ENCODE assay signal across 16 cellular contexts in the genomic region with DNA sequence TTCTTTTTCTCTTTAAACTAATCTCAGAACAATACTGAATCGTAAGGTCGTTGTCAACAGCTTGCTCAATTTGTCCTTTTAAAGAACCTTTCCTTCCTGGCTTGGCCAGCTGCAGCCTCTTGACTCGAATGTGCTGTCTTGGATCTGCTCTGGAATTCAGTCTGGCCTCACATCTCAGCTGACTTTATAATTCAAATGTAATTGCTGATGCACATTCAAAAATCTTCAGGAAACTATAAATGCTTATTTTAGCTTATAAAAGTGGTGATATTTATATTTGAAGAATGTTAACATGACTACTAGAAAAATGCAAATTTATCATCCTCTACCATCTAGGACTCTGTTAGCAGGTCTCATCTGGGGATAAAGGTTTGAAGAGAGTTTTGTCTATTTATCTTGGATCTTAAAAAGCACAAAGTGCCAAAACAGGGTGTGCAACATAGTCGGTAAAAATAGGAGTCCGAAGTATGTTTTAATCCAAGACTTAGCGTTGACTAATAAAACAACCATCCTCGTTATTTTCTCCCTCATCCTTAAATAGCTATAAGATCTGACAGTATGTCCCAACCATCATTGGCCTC.
DNase-seq lines count a peak whose midpoint lies in the region; ATAC-seq and TF ChIP-seq lines count a peak whose summit lies in the region.
"Had no signal": no experiment of that assay in that cellular context is flagged by ENCODE, and none has a peak within 500 bp of the region (broad histone marks: within the 10 kb centered on the region; RNA-seq: fewer than 3 reads in every experiment).

No MANE protein-coding gene starts in this region.

- H3K18ac ChIP-seq in trophoblast cell (ENCODE audit: low read length): no peak overlapping the region

- no peak overlapping the region for H3K4me2 ChIP-seq in trophoblast cell (ENCODE audit: low read length)

- H2BK5ac ChIP-seq in trophoblast cell (ENCODE audit: low read depth, low read length, poor library complexity): no peak overlapping the region

- H3K9me3 ChIP-seq in breast epithelium (no peaks in the 10 kb centered on the region), gastroesophageal sphincter (no peaks in the 10 kb centered on the region), trophoblast cell (ENCODE audit: insufficient read depth, low read depth, low read length) (no peaks in the 10 kb centered on the region), vagina (no peaks in the 10 kb centered on the region)
- H3K9me3 ChIP-seq: HAP-1 had no signal

- H3K79me2 ChIP-seq in trophoblast cell (ENCODE audit: control insufficient read depth, insufficient read depth, low read length, poor library complexity): no peaks in the 10 kb centered on the region
- H3K79me2 ChIP-seq: parathyroid adenoma had no signal

- no peaks in the 10 kb centered on the region for H3K4me1 Mint-ChIP-seq in MCF 10A (ENCODE audit: insufficient read depth, unreplicated experiment)
- no peaks in the 10 kb centered on the region for H3K4me1 Mint-ChIP-seq in activated CD8-positive, alpha-beta T cell treated with anti-CD3 and anti-CD28 coated beads for 36 hours (ENCODE audit: low read depth)
- H3K4me1 Mint-ChIP-seq: activated CD4-positive, alpha-beta memory T cell treated with anti-CD3 and anti-CD28 coated beads, Interleukin-2, amount 10 ng/mL, durations not matched to agents 7 days and 5 days had no signal

- no peaks in the 10 kb centered on the region for H3K36me3 Mint-ChIP-seq in MCF 10A (ENCODE audit: insufficient read depth, unreplicated experiment)
- no peaks in the 10 kb centered on the region for H3K36me3 Mint-ChIP-seq in activated CD8-positive, alpha-beta T cell treated with anti-CD3 and anti-CD28 coated beads for 36 hours (ENCODE audit: low read depth)

- no peak overlapping the region for H3K27ac Mint-ChIP-seq in MCF 10A (ENCODE audit: low read depth, unreplicated experiment)
- H3K27ac Mint-ChIP-seq in activated CD8-positive, alpha-beta T cell treated with anti-CD3 and anti-CD28 coated beads for 36 hours: no peak overlapping the region
- H3K27ac Mint-ChIP-seq: activated CD4-positive, alpha-beta memory T cell treated with anti-CD3 and anti-CD28 coated beads, Interleukin-2, amount 10 ng/mL, durations not matched to agents 7 days and 5 days had no signal

- ATAC-seq in gastroesophageal sphincter: peak; percentile 77
- no peak for ATAC-seq in GM21381 (IDR thresholded peaks at IDR 0.05; ENCODE audit: unreplicated experiment)
- no peak for ATAC-seq in activated CD8-positive, alpha-beta T cell treated with anti-CD3 and anti-CD28 coated beads for 36 hours

- H3K79me1 ChIP-seq in trophoblast cell (ENCODE audit: low read length): peaks cover 1% of the 10 kb centered on the region

- CTCF ChIA-PET in MCF 10A (lab: Yijun Ruan, JAX): interaction anchor here (0.5 to 1.6 kb wide), 3 partner anchors 25 to 1061 kb away, joined by 3 to 5 read pairs (median 3); no protein-coding TSS in a partner anchor
- CTCF ChIA-PET in activated CD8-positive, alpha-beta T cell treated with anti-CD3 and anti-CD28 coated beads for 36 hours (lab: Charles Lee): no interaction called here

- no peak overlapping the region for H3K23ac ChIP-seq in trophoblast cell (ENCODE audit: low read length)

- H3K4me1 ChIP-seq in breast epithelium (no peaks in the 10 kb centered on the region), gastroesophageal sphincter (peaks cover 5 to 47% (median 13%) of the 10 kb centered on the region in 3 donors), trophoblast cell (ENCODE audit: control insufficient read depth in 1 of 2, insufficient read depth in 2 of 2, low read length in 2 of 2) (no peaks in the 10 kb centered on the region), vagina (peaks cover 52% of the 10 kb centered on the region)
- H3K4me1 ChIP-seq: HAP-1, parathyroid adenoma had no signal

- H3K27me3 Mint-ChIP-seq in MCF 10A (ENCODE audit: insufficient read depth, unreplicated experiment): no peaks in the 10 kb centered on the region
- H3K27me3 Mint-ChIP-seq in activated CD8-positive, alpha-beta T cell treated with anti-CD3 and anti-CD28 coated beads for 36 hours: peaks cover 11% of the 10 kb centered on the region

- no peak overlapping the region for H4K91ac ChIP-seq in trophoblast cell (ENCODE audit: low read depth, low read length)

- H2BK120ac ChIP-seq in trophoblast cell (ENCODE audit: insufficient read depth, low read length, poor library complexity): no peak overlapping the region

- H3K27ac ChIP-seq in breast epithelium (peak overlapping the region; percentile 58 to 68), gastroesophageal sphincter (peak overlapping the region; percentile 63 to 85 (median 75)), trophoblast cell (ENCODE audit: low read depth, low read length) (no peak overlapping the region), vagina (peak overlapping the region; percentile 64)
- H3K27ac ChIP-seq: parathyroid adenoma, SJCRH30 had no signal

- no TSS peak for BruUV-seq in MCF 10A (replicated peaks; lab: Mats Ljungman, UMichigan)

- no peak overlapping the region for H2AFZ ChIP-seq in trophoblast cell (ENCODE audit: insufficient read depth, low read length, poor library complexity)
- H2AFZ ChIP-seq: parathyroid adenoma had no signal

- 17 to 26% methylated on average over 7 of the region's 7 CpGs for whole genome bisulfite sequencing in gastroesophageal sphincter (ENCODE audit: low coverage in 1 of 2), 2 donors
- no CpG with 5 or more reads among the region's 7 CpGs for whole genome bisulfite sequencing in trophoblast cell (ENCODE audit: extremely low coverage, insufficient coverage, insufficient read length)

- no peaks in the 10 kb centered on the region for H3K36me3 ChIP-seq in breast epithelium
- H3K36me3 ChIP-seq in gastroesophageal sphincter: no peaks in the 10 kb centered on the region
- H3K36me3 ChIP-seq in trophoblast cell (ENCODE audit: control insufficient read depth in 1 of 2, insufficient read depth in 2 of 2, low read length in 2 of 2): no peaks in the 10 kb centered on the region
- no peaks in the 10 kb centered on the region for H3K36me3 ChIP-seq in vagina
- H3K36me3 ChIP-seq: HAP-1, SJCRH30 had no signal

- no peak for DNase-seq in breast epithelium (ENCODE audit: low spot score in 2 of 2)
- DNase-seq in MCF 10A (ENCODE audit: unreplicated experiment): no peak
- DNase-seq in trophoblast cell: peak; percentile 45 to 86
- DNase-seq in vagina (ENCODE audit: extremely low spot score in 2 of 2): no peak
- DNase-seq in activated CD8-positive, alpha-beta T cell treated with anti-CD3 and anti-CD28 coated beads for 36 hours: no peak
- DNase-seq in LoVo (ENCODE audit: low spot score): no peak
- DNase-seq: activated CD4-positive, alpha-beta memory T cell treated with anti-CD3 and anti-CD28 coated beads, Interleukin-2, amount 10 ng/mL, durations not matched to agents 7 days and 5 days; activated effector memory CD4-positive, alpha-beta T cell treated with Interleukin-2 at 50 U/mL for 16 hours; GDM1; KBM-7; NCI-H1417 treated with DMSO at 0.1 percent for 48 hours; SJCRH30 had no signal

- intact Hi-C loops in breast epithelium (cut with DNase I; ENCODE audit: low total_unique reads) (no loop called here), MCF 10A (cut with micrococcal nuclease) (no loop called here), vagina (cut with DNase I) (loop anchor here (5.0 kb wide), 2 partner anchors 576 to 1076 kb away; no protein-coding TSS in a partner anchor)
- intact Hi-C loops in activated CD8-positive, alpha-beta T cell treated with anti-CD3 and anti-CD28 coated beads for 36 hours (cut with micrococcal nuclease): no loop called here

- H3K4ac ChIP-seq in trophoblast cell (ENCODE audit: low read depth, low read length): no peak overlapping the region

- TF ChIP-seq EP300 in gastroesophageal sphincter (IDR thresholded peaks at IDR 0.05): no peak

- POLR2A ChIA-PET in MCF 10A (lab: Yijun Ruan, JAX): no interaction called here
- POLR2A ChIA-PET in activated CD8-positive, alpha-beta T cell treated with anti-CD3 and anti-CD28 coated beads for 36 hours (lab: Charles Lee): no interaction called here

- no peak overlapping the region for H3K4me3 Mint-ChIP-seq in MCF 10A (ENCODE audit: unreplicated experiment)
- H3K4me3 Mint-ChIP-seq in activated CD8-positive, alpha-beta T cell treated with anti-CD3 and anti-CD28 coated beads for 36 hours: no peak overlapping the region
- H3K4me3 Mint-ChIP-seq: activated CD4-positive, alpha-beta memory T cell treated with anti-CD3 and anti-CD28 coated beads, Interleukin-2, amount 10 ng/mL, durations not matched to agents 7 days and 5 days had no signal

- H4K8ac ChIP-seq in trophoblast cell (ENCODE audit: low read depth, low read length): no peak overlapping the region

- H4K12ac ChIP-seq in trophoblast cell (ENCODE audit: low read depth, low read length): no peak overlapping the region

- TF ChIP-seq CTCF in breast epithelium (IDR thresholded peaks at IDR 0.05) (no peak), MCF 10A (IDR thresholded peaks at IDR 0.05; ENCODE audit: unreplicated experiment) (no peak), gastroesophageal sphincter (IDR thresholded peaks at IDR 0.05) (no peak), vagina (IDR thresholded peaks at IDR 0.05) (no peak)
- TF ChIP-seq CTCF in activated CD8-positive, alpha-beta T cell treated with anti-CD3 and anti-CD28 coated beads for 36 hours (IDR thresholded peaks at IDR 0.05): no peak

- H3K4me3 ChIP-seq in breast epithelium: no peak overlapping the region
- no peak overlapping the region for H3K4me3 ChIP-seq in gastroesophageal sphincter
- no peak overlapping the region for H3K4me3 ChIP-seq in trophoblast cell (ENCODE audit: low read depth, low read length)
- H3K4me3 ChIP-seq in vagina: no peak overlapping the region
- H3K4me3 ChIP-seq: HAP-1, SJCRH30 had no signal

- no peak overlapping the region for H3K14ac ChIP-seq in trophoblast cell (ENCODE audit: low read length)

- no peak overlapping the region for H2AK5ac ChIP-seq in trophoblast cell (ENCODE audit: low read length)

- no peaks in the 10 kb centered on the region for H3K27me3 ChIP-seq in breast epithelium
- H3K27me3 ChIP-seq in gastroesophageal sphincter: no peaks in the 10 kb centered on the region
- H3K27me3 ChIP-seq in trophoblast cell (ENCODE audit: insufficient read depth, low read length): no peaks in the 10 kb centered on the region
- H3K27me3 ChIP-seq in vagina: no peaks in the 10 kb centered on the region
- H3K27me3 ChIP-seq: SJCRH30 had no signal

- TF ChIP-seq POLR2A in breast epithelium (IDR thresholded peaks at IDR 0.05) (no peak), gastroesophageal sphincter (IDR thresholded peaks at IDR 0.05) (no peak), vagina (IDR thresholded peaks at IDR 0.05) (no peak)

- H3K9me3 Mint-ChIP-seq in MCF 10A (ENCODE audit: unreplicated experiment): no peaks in the 10 kb centered on the region
- H3K9me3 Mint-ChIP-seq in activated CD8-positive, alpha-beta T cell treated with anti-CD3 and anti-CD28 coated beads for 36 hours: no peaks in the 10 kb centered on the region
- H3K9me3 Mint-ChIP-seq: activated CD4-positive, alpha-beta memory T cell treated with anti-CD3 and anti-CD28 coated beads, Interleukin-2, amount 10 ng/mL, durations not matched to agents 7 days and 5 days had no signal

- H2BK12ac ChIP-seq in trophoblast cell (ENCODE audit: low read length): no peak overlapping the region

- no peak overlapping the region for H3K9ac ChIP-seq in trophoblast cell (ENCODE audit: low read length)
- H3K9ac ChIP-seq: parathyroid adenoma had no signal

Comparison
In these comparisons a context has a peak if more than half of its experiments do, and no peak if none do; other contexts are left out.
1. DNase-seq: peak in trophoblast cell (2 of 2); none in breast epithelium (0 of 2), MCF 10A (single experiment), vagina (0 of 2), activated CD8-positive, alpha-beta T cell treated with anti-CD3 and anti-CD28 coated beads for 36 hours (single experiment) and LoVo (single experiment).